Comparison of ENCODE assay signal across 8 cellular contexts in the genomic region with DNA sequence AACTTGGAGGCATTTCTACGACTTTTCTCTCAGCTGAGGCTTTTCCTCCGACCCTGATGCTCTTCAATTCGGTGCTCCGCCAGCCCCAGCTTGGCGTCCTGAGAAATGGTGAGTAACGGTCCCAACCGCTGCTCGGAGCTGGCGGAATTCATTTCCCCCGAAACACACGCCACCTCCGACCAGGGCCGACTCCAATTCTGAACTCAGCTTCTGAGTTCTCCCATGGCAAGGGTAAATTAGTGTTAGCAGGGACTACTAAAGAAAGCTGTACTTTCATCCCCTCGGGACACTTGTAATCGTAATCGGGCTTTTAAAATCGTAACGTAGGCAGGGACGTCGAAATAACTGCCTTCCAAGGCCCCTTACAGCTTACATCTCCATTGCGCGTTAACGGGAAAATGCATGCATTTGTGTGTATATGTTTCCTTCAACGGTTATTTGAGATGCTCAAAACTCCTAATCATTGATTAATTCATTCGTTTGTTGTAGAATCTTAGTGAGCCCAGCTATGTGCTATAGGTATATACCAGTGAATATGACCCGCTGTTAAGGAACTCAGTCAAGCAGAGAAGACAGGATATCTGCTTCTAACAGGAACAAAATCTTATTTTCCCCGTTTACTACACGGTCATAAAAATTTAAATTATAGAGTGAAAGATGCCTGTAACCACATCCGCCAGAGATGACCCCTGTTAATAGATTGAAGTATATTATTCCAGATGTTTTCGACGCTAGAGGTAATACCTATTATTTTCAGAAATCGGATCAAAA. TPM values are rescaled to one million over a fixed set of nuclear protein-coding genes. Genes with fewer than 3 reads are reported as not detected.
DNase-seq lines count a peak whose midpoint lies in the region; FAIRE-seq and TF ChIP-seq lines count a peak whose summit lies in the region.

No MANE protein-coding gene starts in this region.

- DNase-seq in NCI-H748 (lab: John Stamatoyannopoulos, UW; ENCODE audit: unreplicated experiment) (peak; percentile 42), NCI-H748 treated with DMSO at 0.1 percent for 48 hours (lab: John Stamatoyannopoulos, UW) (no peak), HAP-1 (ENCODE audit: low spot score in 2 of 2) (no peak), MM.1S (no peak), H1 (ENCODE audit: low read depth in 1 of 2, low spot score in 2 of 2) (no peak), ovary (no peak), cerebellar cortex (ENCODE audit: low spot score) (no peak), NCI-H510A (lab: John Stamatoyannopoulos, UW) (no peak)

- no peaks in the 10 kb centered on the region for H3K27me3 ChIP-seq in HAP-1 (ENCODE audit: low read depth)
- H3K27me3 ChIP-seq in MM.1S (replicated peaks; ENCODE audit: insufficient read depth, low read length): no peaks in the 10 kb centered on the region
- H3K27me3 ChIP-seq in H1 (replicated peaks in 1 of 4; ENCODE audit: control insufficient read depth in 3 of 4, extremely low read depth in 1 of 4, insufficient read depth in 3 of 4, low read length in 3 of 4): no peaks in the 10 kb centered on the region
- no peaks in the 10 kb centered on the region for H3K27me3 ChIP-seq in ovary

- intact Hi-C loops in ovary (cut with DNase I): loop anchor here in 1 of 4 donors (10.0 kb wide), 1 partner anchor 361 kb away; a partner anchor contains a TSS

- TF ChIP-seq RAD21 in H1 (IDR thresholded peaks at IDR 0.05 in 1 of 2, conservative IDR thresholded peaks at IDR 0.05 in 1 of 2; ENCODE audit: low read depth in 2 of 2, low read length in 2 of 2): no peak

- H4K5ac ChIP-seq in H1 (ENCODE audit: insufficient read length, low read depth, low read length): no peak overlapping the region

- H3K4me2 ChIP-seq in MM.1S (ENCODE audit: low read depth, low read length) (peak overlapping the region; percentile 74), H1 (ENCODE audit: insufficient read depth in 1 of 2, low read depth in 2 of 2, low read length in 2 of 2) (peak overlapping the region; percentile 78 to 82)

- H3K9ac ChIP-seq in MM.1S (ENCODE audit: low read length) (peak overlapping the region; percentile 83), H1 (replicated peaks in 1 of 4; ENCODE audit: extremely low read depth in 1 of 4, low read depth in 3 of 4, low read length in 3 of 4) (peak overlapping the region; percentile 96 to 100 (median 96))

- H3K9me2 ChIP-seq in MM.1S (replicated peaks; ENCODE audit: insufficient read depth, low read length): no peaks in the 10 kb centered on the region

- H3K27ac ChIP-seq in MM.1S (ENCODE audit: low read length) (peak overlapping the region; percentile 82), H1 (ENCODE audit: low read depth, low read length) (peak overlapping the region; percentile 95), ovary (peak overlapping the region in 1 of 2 donors; percentile 15)

- H4K20me1 ChIP-seq in MM.1S (ENCODE audit: insufficient read depth, low read length): peaks cover 32% of the 10 kb centered on the region
- peaks cover 2 to 14% of the 10 kb centered on the region in 2 experiments for H4K20me1 ChIP-seq in H1 (replicated peaks in 1 of 2; ENCODE audit: control insufficient read depth in 1 of 2, insufficient read depth in 2 of 2, low read length in 2 of 2)

- in situ Hi-C loops in HAP-1 (cut with MboI; ENCODE audit: low sequenced_read_pairs): loop anchor here (25.0 kb wide), 1 partner anchor 349 kb away; a partner anchor contains a TSS

- TF ChIP-seq CTCF in MM.1S (IDR thresholded peaks at IDR 0.05; ENCODE audit: low read length): no peak
- no peak for TF ChIP-seq CTCF in H1 (IDR thresholded peaks at IDR 0.05; ENCODE audit: control extremely low read depth in 1 of 3, insufficient read depth in 1 of 3, low read depth in 1 of 3, low read length in 3 of 3)
- TF ChIP-seq CTCF in ovary (IDR thresholded peaks at IDR 0.05): no peak

- H3K23ac ChIP-seq in H1 (ENCODE audit: insufficient read length): no peak overlapping the region

- H3K4ac ChIP-seq in H1 (replicated peaks; ENCODE audit: insufficient read length, low read depth, low read length): no peak overlapping the region

- H2BK15ac ChIP-seq in H1 (ENCODE audit: low read length): no peak overlapping the region

- H2BK12ac ChIP-seq in H1 (ENCODE audit: low read depth, low read length): peak overlapping the region; percentile 32; the same call in 1 of the 2 replicates

- H4K8ac ChIP-seq in H1 (ENCODE audit: extremely low read depth, insufficient read depth, low read length): peak overlapping the region; percentile 84; the same call in 1 of the 2 replicates

- no peak overlapping the region for H2BK20ac ChIP-seq in H1 (ENCODE audit: low read length)

- H3K18ac ChIP-seq in H1 (ENCODE audit: extremely low read depth, low read length): no peak overlapping the region

- no peak overlapping the region for H4K91ac ChIP-seq in H1 (replicated peaks; ENCODE audit: insufficient read length, low read length)

- TF ChIP-seq POLR2A in H1 (IDR thresholded peaks at IDR 0.05; ENCODE audit: control extremely low read depth in 1 of 2, low read depth in 2 of 2, low read length in 2 of 2): peak in 1 of 2 experiments; percentile 7; a peak in 1 of 3 replicates
- TF ChIP-seq POLR2A in ovary (IDR thresholded peaks at IDR 0.05): no peak

- H3K79me2 ChIP-seq in MM.1S (ENCODE audit: low read length) (peaks cover 91% of the 10 kb centered on the region), H1 (ENCODE audit: control insufficient read depth in 1 of 2, insufficient read depth in 2 of 2, low read length in 2 of 2) (peaks cover 21 to 87% of the 10 kb centered on the region in 2 experiments; a peak in 3 of 4 replicates)

- H3K14ac ChIP-seq in H1 (ENCODE audit: insufficient read length): no peak overlapping the region

- CTCF ChIA-PET in H1 (lab: Charles Lee; ENCODE audit: partially characterized antibody): interaction anchor here (0.7 to 6.3 kb wide), 31 partner anchors 9 to 420 kb away, joined by 3 to 65 read pairs (median 6); a partner anchor contains a TSS

- H2AFZ ChIP-seq in MM.1S (ENCODE audit: low read length): peak overlapping the region; percentile 82
- peak overlapping the region; percentile 96 for H2AFZ ChIP-seq in H1 (ENCODE audit: low read length)

- H3K36me3 ChIP-seq in HAP-1 (replicated peaks) (peaks cover 30% of the 10 kb centered on the region), MM.1S (replicated peaks; ENCODE audit: insufficient read depth, low read length) (peaks cover 3% of the 10 kb centered on the region; the same call in 1 of the 2 replicates), H1 (ENCODE audit: control insufficient read depth in 2 of 4, insufficient read depth in 4 of 4, low read length in 3 of 4) (peaks cover 0 to 22% (median 0%) of the 10 kb centered on the region in 4 experiments; a peak in 2 of 8 replicates), ovary (no peaks in the 10 kb centered on the region)

- POLR2A ChIA-PET in H1 (lab: Charles Lee; ENCODE audit: partially characterized antibody): interaction anchor here (0.7 to 1.9 kb wide), 20 partner anchors 8 to 572 kb away, joined by 3 to 9 read pairs (median 4); a partner anchor contains a TSS

- H3K79me1 ChIP-seq in H1 (ENCODE audit: low read depth, low read length): peaks cover 3% of the 10 kb centered on the region

- no peak overlapping the region for H3K56ac ChIP-seq in H1 (replicated peaks; ENCODE audit: insufficient read length, low read depth, low read length)

- H3K4me1 ChIP-seq in HAP-1 (peaks cover 16% of the 10 kb centered on the region), MM.1S (ENCODE audit: low read length) (peaks cover 49% of the 10 kb centered on the region), H1 (replicated peaks in 1 of 4; ENCODE audit: control insufficient read depth in 3 of 4, insufficient read depth in 4 of 4, low read length in 3 of 4) (peaks cover 0 to 3% (median 0%) of the 10 kb centered on the region in 4 experiments; a peak in 1 of 7 replicates), ovary (ENCODE audit: insufficient read depth) (no peaks in the 10 kb centered on the region)

- peaks cover 54% of the 10 kb centered on the region for H3F3A ChIP-seq in MM.1S (ENCODE audit: insufficient read depth, low read length)

- 2% methylated on average over 32 of the region's 32 CpGs; no CpG with 5 or more reads in 1 of the 2 experiments for WGBS in H1 (ENCODE audit: extremely low coverage in 1 of 2, insufficient coverage in 1 of 2, insufficient read length in 1 of 2, insufficient replicate concordance in 2 of 2, low coverage in 1 of 2, low lambda C conversion rate in 2 of 2, missing lambda C conversion rate in 1 of 2), 2 experiments
- WGBS in ovary, 3 donors: 0 to 1% (median 0%) methylated on average over 32 of the region's 32 CpGs

- peak overlapping the region; percentile 86 for H2BK5ac ChIP-seq in H1 (ENCODE audit: low read depth, low read length)

- H3K9me3 ChIP-seq in HAP-1: no peaks in the 10 kb centered on the region
- no peaks in the 10 kb centered on the region for H3K9me3 ChIP-seq in MM.1S (replicated peaks; ENCODE audit: insufficient read depth, low read length)
- H3K9me3 ChIP-seq in H1 (ENCODE audit: insufficient read depth in 2 of 2, low read depth in 1 of 2, low read length in 1 of 2): no peaks in the 10 kb centered on the region
- H3K9me3 ChIP-seq in ovary: no peaks in the 10 kb centered on the region

- peaks cover 3% of the 10 kb centered on the region; the same call in 1 of the 2 replicates for H3K23me2 ChIP-seq in H1 (ENCODE audit: low read depth, low read length)

- peak overlapping the region; percentile 70 for H3K4me3 ChIP-seq in HAP-1
- H3K4me3 ChIP-seq in MM.1S (ENCODE audit: low read length): peak overlapping the region; percentile 89
- peak overlapping the region; percentile 62 to 99 (median 88) for H3K4me3 ChIP-seq in H1 (ENCODE audit: extremely low read depth in 1 of 4, insufficient read depth in 2 of 4, low read depth in 3 of 4, low read length in 4 of 4)
- peak overlapping the region; percentile 57 for H3K4me3 ChIP-seq in ovary

- TF ChIP-seq EP300 in H1 (IDR thresholded peaks at IDR 0.05; ENCODE audit: borderline replicate concordance in 1 of 2, low read depth in 2 of 2, low read length in 2 of 2) (no peak), ovary (IDR thresholded peaks at IDR 0.05) (no peak)

- H2BK120ac ChIP-seq in H1 (replicated peaks; ENCODE audit: low read depth, low read length): no peak overlapping the region

- FAIRE-seq in H1 (lab: Jason Lieb, UNC): no peak

- no peak overlapping the region for H2AK5ac ChIP-seq in H1 (ENCODE audit: low read depth, low read length)

RNA-seq across cellular contexts. Expression of a gene that starts 0.5 kb away (rescaled TPM):
- total RNA-seq in H1 (2021; fragmentation: NEBNext Ultra II Directional; extraction: Animal tissue kit (Norgen Biotek cat#: 25700)): 46.9 and 48.7 TPM in 2 replicates
- polyA plus RNA-seq in H1 (2011; rRNA removed): 31.0 and 36.0 TPM in 2 replicates
- 33.3 TPM for polyA plus RNA-seq in H1 (2011; cell fraction: cytosol; rRNA removed)
- 40.3 TPM for polyA plus RNA-seq in H1 (2011; cell fraction: nucleus; rRNA removed)
- 39.7 to 62.7 TPM (median 47.9 TPM) in 4 replicates for polyA plus RNA-seq in H1 (2012, experiment 1 of 2)
- 5.7 TPM for polyA plus RNA-seq in H1 (2012, experiment 2 of 2)
- polyA plus RNA-seq in H1 (2013, experiment 1 of 2): 47.7 TPM
- polyA plus RNA-seq in H1 (2013, experiment 2 of 2): 49.6 TPM
- polyA minus RNA-seq in H1 (2011; rRNA and poly(A)+ RNA removed): 116 and 130 TPM in 2 replicates
- 34.9 TPM for polyA minus RNA-seq in H1 (2011; cell fraction: cytosol; rRNA and poly(A)+ RNA removed)
- 50.5 TPM for polyA minus RNA-seq in H1 (2011; cell fraction: nucleus; rRNA and poly(A)+ RNA removed)
- 1 to 10 TPM in 3 of 7 donors, under 1 TPM in 4; 0.11 to 2.0 (median 0.80) TPM for total RNA-seq in ovary
- 1 to 10 TPM in 1 of 2 donors, under 1 TPM in 1; 0.96 to 1.5 TPM for polyA plus RNA-seq in ovary

RNA-seq across cellular contexts. Expression of a gene that starts 0.7 kb away (rescaled TPM):
- 22.4 and 24.3 TPM in 2 replicates for total RNA-seq in H1 (2021; fragmentation: NEBNext Ultra II Directional; extraction: Animal tissue kit (Norgen Biotek cat#: 25700))
- polyA plus RNA-seq in H1 (2011; rRNA removed) (8.9 and 15.2 TPM in 2 replicates), ovary (1 to 10 TPM; 4.0 to 7.8 TPM)
- polyA plus RNA-seq in H1 (2011; cell fraction: cytosol; rRNA removed): 14.4 TPM
- 13.6 TPM for polyA plus RNA-seq in H1 (2011; cell fraction: nucleus; rRNA removed)
- polyA plus RNA-seq in H1 (2012, experiment 1 of 2): 11.2 to 16.8 TPM (median 15.6 TPM) in 4 replicates
- polyA plus RNA-seq in H1 (2012, experiment 2 of 2): 0.94 TPM
- polyA plus RNA-seq in H1 (2013, experiment 1 of 2): 12.0 TPM
- 12.1 TPM for polyA plus RNA-seq in H1 (2013, experiment 2 of 2)
- polyA minus RNA-seq in H1 (2011; rRNA and poly(A)+ RNA removed): 68.0 and 80.9 TPM in 2 replicates
- polyA minus RNA-seq in H1 (2011; cell fraction: cytosol; rRNA and poly(A)+ RNA removed): 14.3 TPM
- polyA minus RNA-seq in H1 (2011; cell fraction: nucleus; rRNA and poly(A)+ RNA removed): 49.4 TPM
- 10 to 100 TPM in 1 of 7 donors, 1 to 10 TPM in 6; 5.1 to 19.1 (median 7.0) TPM for total RNA-seq in ovary

Comparison
In these comparisons a context has a peak if more than half of its experiments do, and no peak if none do; other contexts are left out.
1. RNA of a gene that starts 0.5 kb away (total RNA-seq): 46.9 to 48.7 TPM in H1; 0.11 to 2.0 TPM in ovary; every median in the first group is over 10 times any median in the second.
2. Peak in every context shown above with its lines, with median percentiles within 50 percentile points of each other: H3K4me3 ChIP-seq.